In the genomic region with DNA sequence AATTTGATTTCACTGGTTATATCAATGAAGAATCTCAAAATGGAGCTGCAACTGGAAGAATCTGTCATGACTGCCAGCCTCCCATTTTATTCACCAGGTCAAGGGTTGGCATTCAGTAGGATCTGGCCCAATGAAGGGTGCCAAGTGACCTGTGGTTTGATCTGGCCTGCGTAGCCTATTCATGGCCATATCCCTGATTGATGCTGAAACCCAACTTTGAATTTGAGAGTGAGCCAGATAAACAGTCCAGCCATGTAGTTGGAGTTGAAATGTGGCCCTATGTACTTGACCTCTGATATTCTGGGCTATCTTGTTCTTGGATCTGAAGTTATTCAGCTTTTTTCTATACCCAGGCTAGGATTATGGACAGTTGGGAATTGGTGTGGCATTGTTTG, we compare ENCODE assay signal across 8 cellular contexts. TPM values are rescaled to one million over a fixed set of nuclear protein-coding genes. Genes with fewer than 3 reads are reported as not detected.
A peak's percentile ranks its signal among the peaks of the same experiment; 100 is the strongest.
DNase-seq lines count a peak whose midpoint lies in the region; ATAC-seq and TF ChIP-seq lines count a peak whose summit lies in the region.

No MANE protein-coding gene starts in this region.

- peaks cover 12% of the 10 kb centered on the region for H3F3A ChIP-seq in neural progenitor cell (ENCODE audit: low read depth)

- no peak overlapping the region for H2AFZ ChIP-seq in neural progenitor cell (replicated peaks)

- H3K4me1 ChIP-seq in CD4-positive, CD25-positive, alpha-beta regulatory T cell (ENCODE audit: control insufficient read depth, insufficient read depth, low read length, poor library complexity, severe bottlenecking): peaks cover 45% of the 10 kb centered on the region
- H3K4me1 ChIP-seq in endocrine pancreas (ENCODE audit: control insufficient read depth, insufficient read depth, low read length) (peaks cover 10% of the 10 kb centered on the region), neural progenitor cell (peaks cover 13% of the 10 kb centered on the region)

- H3K36me3 Mint-ChIP-seq in CD4-positive, CD25-positive, alpha-beta regulatory T cell: peaks cover under 1% of the 10 kb centered on the region
- peaks cover 14% of the 10 kb centered on the region for H3K36me3 Mint-ChIP-seq in neural progenitor cell

- H3K36me3 ChIP-seq in CD4-positive, CD25-positive, alpha-beta regulatory T cell (ENCODE audit: control insufficient read depth, insufficient read depth, low read length): peaks cover 3% of the 10 kb centered on the region
- H3K36me3 ChIP-seq in endocrine pancreas (ENCODE audit: control insufficient read depth, insufficient read depth, low read length) (no peaks in the 10 kb centered on the region), neural progenitor cell (no peaks in the 10 kb centered on the region)

- H3K27ac Mint-ChIP-seq in CD4-positive, CD25-positive, alpha-beta regulatory T cell: peak overlapping the region in 2 of 3 donors; percentile 96 to 98
- H3K27ac Mint-ChIP-seq in neural progenitor cell: no peak overlapping the region

- H3K9me3 Mint-ChIP-seq in CD4-positive, CD25-positive, alpha-beta regulatory T cell: no peaks in the 10 kb centered on the region
- H3K9me3 Mint-ChIP-seq in neural progenitor cell: peaks cover 11% of the 10 kb centered on the region

- H3K27me3 Mint-ChIP-seq in CD4-positive, CD25-positive, alpha-beta regulatory T cell: no peaks in the 10 kb centered on the region
- no peaks in the 10 kb centered on the region for H3K27me3 Mint-ChIP-seq in neural progenitor cell (ENCODE audit: insufficient read depth, low read depth)

- H4K20me1 ChIP-seq in neural progenitor cell (ENCODE audit: low read depth): peaks cover 27% of the 10 kb centered on the region

- no peaks in the 10 kb centered on the region for H3K9me3 ChIP-seq in CD4-positive, CD25-positive, alpha-beta regulatory T cell (ENCODE audit: control insufficient read depth in 2 of 2, low read length in 2 of 2)
- H3K9me3 ChIP-seq in endocrine pancreas (ENCODE audit: control insufficient read depth, low read length): no peaks in the 10 kb centered on the region
- H3K9me3 ChIP-seq in neural progenitor cell (ENCODE audit: low read depth): no peaks in the 10 kb centered on the region

- H3K4me1 Mint-ChIP-seq in CD4-positive, CD25-positive, alpha-beta regulatory T cell: peaks cover 46 to 78% (median 58%) of the 10 kb centered on the region in 4 donors
- peaks cover 22% of the 10 kb centered on the region for H3K4me1 Mint-ChIP-seq in neural progenitor cell

- no peak for ATAC-seq in CD4-positive, CD25-positive, alpha-beta regulatory T cell (ENCODE audit: low read depth in 2 of 2)
- no peak for ATAC-seq in GM18519 (IDR thresholded peaks at IDR 0.05; ENCODE audit: low FRiP score, unreplicated experiment)

- peak overlapping the region; percentile 89 to 98 (median 94) for H3K4me3 Mint-ChIP-seq in CD4-positive, CD25-positive, alpha-beta regulatory T cell
- peak overlapping the region; percentile 96 for H3K4me3 Mint-ChIP-seq in neural progenitor cell

- no peak for DNase-seq in CD4-positive, CD25-positive, alpha-beta regulatory T cell
- peak; percentile 34 for DNase-seq in NAMALWA (ENCODE audit: low spot score)
- DNase-seq in neural progenitor cell (ENCODE audit: low spot score): no peak
- DNase-seq in NK-92 (lab: John Stamatoyannopoulos, UW; ENCODE audit: unreplicated experiment): no peak
- DNase-seq in NOMO-1 (lab: John Stamatoyannopoulos, UW; ENCODE audit: unreplicated experiment in 2 of 2): no peak
- no peak for DNase-seq in activated CD4-positive, CD25-positive, alpha-beta regulatory T cell (lab: John Stamatoyannopoulos, UW)

- H3K27ac ChIP-seq in CD4-positive, CD25-positive, alpha-beta regulatory T cell (ENCODE audit: insufficient read depth, low read length, poor library complexity, severe bottlenecking): peak overlapping the region; percentile 91
- no peak overlapping the region for H3K27ac ChIP-seq in neural progenitor cell

- H3K4me3 ChIP-seq in CD4-positive, CD25-positive, alpha-beta regulatory T cell (ENCODE audit: low read depth, low read length): peak overlapping the region; percentile 94
- peak overlapping the region; percentile 98 for H3K4me3 ChIP-seq in endocrine pancreas (ENCODE audit: control insufficient read depth, insufficient read depth, low read length)
- peak overlapping the region; percentile 83 for H3K4me3 ChIP-seq in neural progenitor cell

- H3K79me2 ChIP-seq in neural progenitor cell (ENCODE audit: low read depth): peaks cover 64% of the 10 kb centered on the region

- peak overlapping the region; percentile 87 for H3K4me2 ChIP-seq in neural progenitor cell

- TF ChIP-seq CTCF in neural progenitor cell (IDR thresholded peaks at IDR 0.05): no peak

- H3K9ac ChIP-seq in endocrine pancreas (ENCODE audit: control insufficient read depth, insufficient read depth, low read length): no peak overlapping the region
- no peak overlapping the region for H3K9ac ChIP-seq in neural progenitor cell

- no peaks in the 10 kb centered on the region for H3K27me3 ChIP-seq in CD4-positive, CD25-positive, alpha-beta regulatory T cell (ENCODE audit: control insufficient read depth, insufficient read depth, low read length)
- H3K27me3 ChIP-seq in endocrine pancreas (ENCODE audit: control insufficient read depth, insufficient read depth, low read length) (no peaks in the 10 kb centered on the region), neural progenitor cell (no peaks in the 10 kb centered on the region)

RNA-seq across cellular contexts. Expression of a gene that starts 1.5 kb away (rescaled TPM):
- 58.9 TPM for total RNA-seq in CD4-positive, CD25-positive, alpha-beta regulatory T cell
- 10 to 100 TPM; 24.5 to 36.6 (median 32.3) TPM for polyA plus RNA-seq in CD4-positive, CD25-positive, alpha-beta regulatory T cell
- total RNA-seq in neural progenitor cell (ENCODE audit: low replicate concordance): 40.7 and 60.9 TPM in 2 replicates
